Comparison of ENCODE assay signal across 8 cellular contexts in genomic region chr19:29587518-29587986, GRCh38. TPM values are rescaled to one million over a fixed set of nuclear protein-coding genes. Genes with fewer than 3 reads are reported as not detected.
A peak's percentile ranks its signal among the peaks of the same experiment; 100 is the strongest.
DNase-seq lines count a peak whose midpoint lies in the region; ATAC-seq and TF ChIP-seq lines count a peak whose summit lies in the region.

No MANE protein-coding gene starts in this region.

- H3K4me1 ChIP-seq in PC-3 (ENCODE audit: insufficient read depth, low read length): no peaks in the 10 kb centered on the region
- no peaks in the 10 kb centered on the region for H3K4me1 ChIP-seq in tibial artery

- peaks cover 3% of the 10 kb centered on the region for H3K36me3 Mint-ChIP-seq in activated naive CD8-positive, alpha-beta T cell treated with anti-CD3 and anti-CD28 coated beads, Interleukin-2, amount 50 U/mL, for 24 hours (ENCODE audit: low read depth)

- H3K9me2 ChIP-seq in PC-3 (replicated peaks; ENCODE audit: low read length): no peaks in the 10 kb centered on the region

- peaks cover 31% of the 10 kb centered on the region for H3K27me3 Mint-ChIP-seq in activated naive CD8-positive, alpha-beta T cell treated with anti-CD3 and anti-CD28 coated beads, Interleukin-2, amount 50 U/mL, for 24 hours

- CTCF ChIA-PET in PC-3 (lab: Charles Lee): no interaction called here

- H3K4me3 Mint-ChIP-seq in activated naive CD8-positive, alpha-beta T cell treated with anti-CD3 and anti-CD28 coated beads, Interleukin-2, amount 50 U/mL, for 24 hours: no peak overlapping the region

- H3K9ac ChIP-seq in PC-3 (ENCODE audit: low read length): no peak overlapping the region

- peaks cover 17% of the 10 kb centered on the region for H3K9me3 Mint-ChIP-seq in activated naive CD8-positive, alpha-beta T cell treated with anti-CD3 and anti-CD28 coated beads, Interleukin-2, amount 50 U/mL, for 24 hours

- DNase-seq in A172 (ENCODE audit: low spot score) (peak; percentile 90), PC-3 (peak; percentile 58), erythroblast (lab: John Stamatoyannopoulos, UW) (no peak), tibial artery (no peak)
- DNase-seq in activated naive CD8-positive, alpha-beta T cell treated with anti-CD3 and anti-CD28 coated beads, Interleukin-2, amount 50 U/mL, for 24 hours: peak; percentile 56
- peak; percentile 46 to 52 for DNase-seq in stimulated activated CD8-positive, alpha-beta memory T cell treated with anti-CD3 and anti-CD28 coated beads, Interleukin-7, amount 100 ng/mL, for 4 hours (ENCODE audit: low read depth in 2 of 2)

- intact Hi-C loops in PC-3 (cut with micrococcal nuclease) (no loop called here), tibial artery (cut with DNase I; ENCODE audit: low total_unique reads) (no loop called here)

- ATAC-seq in GM21529 (IDR thresholded peaks at IDR 0.05; ENCODE audit: unreplicated experiment): peak; percentile 94
- peak; percentile 64 for ATAC-seq in PC-3
- ATAC-seq in activated naive CD8-positive, alpha-beta T cell treated with anti-CD3 and anti-CD28 coated beads, Interleukin-2, amount 50 U/mL, for 24 hours: peak; percentile 100
- ATAC-seq in GM21528 (IDR thresholded peaks at IDR 0.05; ENCODE audit: low FRiP score, unreplicated experiment): no peak

- no peak for TF ChIP-seq POLR2A in erythroblast (IDR thresholded peaks at IDR 0.05; ENCODE audit: low read length)

- no peaks in the 10 kb centered on the region for H4K20me1 ChIP-seq in PC-3 (ENCODE audit: low read length)

- no peaks in the 10 kb centered on the region for H3F3A ChIP-seq in PC-3 (ENCODE audit: low read length, unreplicated experiment)

- BruUV-seq in PC-3 (replicated peaks; lab: Mats Ljungman, UMichigan): no TSS peak

- H3K9me3 ChIP-seq in PC-3 (ENCODE audit: low read length) (0 out of 2 replicates have a peak, but pooled peaks cover 5% of the 10 kb centered on the region), tibial artery (no peaks in the 10 kb centered on the region)

- peaks cover 35% of the 10 kb centered on the region for H3K4me1 Mint-ChIP-seq in activated naive CD8-positive, alpha-beta T cell treated with anti-CD3 and anti-CD28 coated beads, Interleukin-2, amount 50 U/mL, for 24 hours

- H3K4me2 ChIP-seq in PC-3 (ENCODE audit: low read length): no peak overlapping the region

- TF ChIP-seq CTCF in PC-3 (conservative IDR thresholded peaks at IDR 0.05; ENCODE audit: low read depth, low read length): no peak
- TF ChIP-seq CTCF in tibial artery (IDR thresholded peaks at IDR 0.05): no peak

- H3K36me3 ChIP-seq in PC-3 (ENCODE audit: low read depth, low read length) (no peaks in the 10 kb centered on the region), tibial artery (no peaks in the 10 kb centered on the region)

- no peak overlapping the region for H3K4me3 ChIP-seq in PC-3 (ENCODE audit: low read length)
- H3K4me3 ChIP-seq in tibial artery: no peak overlapping the region

- POLR2A ChIA-PET in PC-3 (lab: Charles Lee; ENCODE audit: unreplicated experiment): no interaction called here

- H3K27ac Mint-ChIP-seq in activated naive CD8-positive, alpha-beta T cell treated with anti-CD3 and anti-CD28 coated beads, Interleukin-2, amount 50 U/mL, for 24 hours: peak overlapping the region; percentile 17

- H3K27ac ChIP-seq in PC-3 (ENCODE audit: low read length) (no peak overlapping the region), tibial artery (no peak overlapping the region)

- H3K79me2 ChIP-seq in PC-3 (ENCODE audit: low read length): no peaks in the 10 kb centered on the region

- H3K27me3 ChIP-seq in PC-3 (ENCODE audit: low read length): peaks cover 16% of the 10 kb centered on the region
- peaks cover 0 to 22% of the 10 kb centered on the region in 2 donors for H3K27me3 ChIP-seq in tibial artery

- H2AFZ ChIP-seq in PC-3 (ENCODE audit: low read length): no peak overlapping the region

RNA-seq across cellular contexts. Expression of gene POP4, which starts 18.5 kb away (rescaled TPM):
- total RNA-seq in A172 (2014; rRNA removed; shearing (Covaris generic)): 160 and 196 TPM in 2 replicates
- total RNA-seq in PC-3 (2014; rRNA removed): 99.7 and 115 TPM in 2 replicates

Comparison
In these comparisons a context has a peak if more than half of its experiments do, and no peak if none do; other contexts are left out.
1. DNase-seq: peak in A172 (single experiment), PC-3 (single experiment), activated naive CD8-positive, alpha-beta T cell treated with anti-CD3 and anti-CD28 coated beads, Interleukin-2, amount 50 U/mL, for 24 hours (single experiment) and stimulated activated CD8-positive, alpha-beta memory T cell treated with anti-CD3 and anti-CD28 coated beads, Interleukin-7, amount 100 ng/mL, for 4 hours (2 of 2); none in erythroblast (0 of 2) and tibial artery (0 of 2).